In genomic region chr4:185332575-185333464, GRCh38 we compare ENCODE assay signal across 1 cellular context.
TF ChIP-seq lines count a peak whose summit lies in the region.

No MANE protein-coding gene starts in this region.

TF ChIP-seq in HepG2, 621 proteins besides CTCF, POLR2A, EP300 and RAD21 (continued from another document and continues in another):
- TF ChIP-seq, protein P1, sequence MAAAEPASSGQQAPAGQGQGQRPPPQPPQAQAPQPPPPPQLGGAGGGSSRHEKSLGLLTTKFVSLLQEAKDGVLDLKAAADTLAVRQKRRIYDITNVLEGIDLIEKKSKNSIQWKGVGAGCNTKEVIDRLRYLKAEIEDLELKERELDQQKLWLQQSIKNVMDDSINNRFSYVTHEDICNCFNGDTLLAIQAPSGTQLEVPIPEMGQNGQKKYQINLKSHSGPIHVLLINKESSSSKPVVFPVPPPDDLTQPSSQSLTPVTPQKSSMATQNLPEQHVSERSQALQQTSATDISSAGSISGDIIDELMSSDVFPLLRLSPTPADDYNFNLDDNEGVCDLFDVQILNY (CRISPR knock-in tag; conservative IDR thresholded peaks at IDR 0.05), result no peak
- TF ChIP-seq ZMAT5 (CRISPR knock-in tag; IDR thresholded peaks at IDR 0.05; ENCODE audit: borderline replicate concordance, low read depth), result no peak
- no peak for TF ChIP-seq ZNF850 (CRISPR knock-in tag; conservative IDR thresholded peaks at IDR 0.05)
- TF ChIP-seq TBX3 (IDR thresholded peaks at IDR 0.05; ENCODE audit: borderline replicate concordance), result 0 out of 2 replicates have a peak, but pooled peaks have one; percentile 54
- TF ChIP-seq, protein P2, sequence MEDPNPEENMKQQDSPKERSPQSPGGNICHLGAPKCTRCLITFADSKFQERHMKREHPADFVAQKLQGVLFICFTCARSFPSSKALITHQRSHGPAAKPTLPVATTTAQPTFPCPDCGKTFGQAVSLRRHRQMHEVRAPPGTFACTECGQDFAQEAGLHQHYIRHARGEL (CRISPR knock-in tag; IDR thresholded peaks at IDR 0.05), result no peak
- TF ChIP-seq SPEN (CRISPR knock-in tag; IDR thresholded peaks at IDR 0.05; ENCODE audit: low read depth), result no peak
- TF ChIP-seq ZBTB25 (CRISPR knock-in tag; IDR thresholded peaks at IDR 0.05), result no peak
- TF ChIP-seq SAFB2 (CRISPR knock-in tag; IDR thresholded peaks at IDR 0.05; ENCODE audit: borderline replicate concordance, low read depth), result no peak
- TF ChIP-seq MAFG (CRISPR knock-in tag; IDR thresholded peaks at IDR 0.05), result no peak
- no peak for TF ChIP-seq ZNF33B (CRISPR knock-in tag; IDR thresholded peaks at IDR 0.05)
- no peak for TF ChIP-seq MYC (CRISPR knock-in tag; IDR thresholded peaks at IDR 0.05; ENCODE audit: borderline replicate concordance)
- no peak for TF ChIP-seq ZBTB38 (CRISPR knock-in tag; IDR thresholded peaks at IDR 0.05)
- no peak for TF ChIP-seq NFRKB (IDR thresholded peaks at IDR 0.05)
- no peak for TF ChIP-seq ZNF746 (CRISPR knock-in tag; IDR thresholded peaks at IDR 0.05)
- TF ChIP-seq SP2 (CRISPR knock-in tag; IDR thresholded peaks at IDR 0.05), result no peak
- TF ChIP-seq, protein P3, sequence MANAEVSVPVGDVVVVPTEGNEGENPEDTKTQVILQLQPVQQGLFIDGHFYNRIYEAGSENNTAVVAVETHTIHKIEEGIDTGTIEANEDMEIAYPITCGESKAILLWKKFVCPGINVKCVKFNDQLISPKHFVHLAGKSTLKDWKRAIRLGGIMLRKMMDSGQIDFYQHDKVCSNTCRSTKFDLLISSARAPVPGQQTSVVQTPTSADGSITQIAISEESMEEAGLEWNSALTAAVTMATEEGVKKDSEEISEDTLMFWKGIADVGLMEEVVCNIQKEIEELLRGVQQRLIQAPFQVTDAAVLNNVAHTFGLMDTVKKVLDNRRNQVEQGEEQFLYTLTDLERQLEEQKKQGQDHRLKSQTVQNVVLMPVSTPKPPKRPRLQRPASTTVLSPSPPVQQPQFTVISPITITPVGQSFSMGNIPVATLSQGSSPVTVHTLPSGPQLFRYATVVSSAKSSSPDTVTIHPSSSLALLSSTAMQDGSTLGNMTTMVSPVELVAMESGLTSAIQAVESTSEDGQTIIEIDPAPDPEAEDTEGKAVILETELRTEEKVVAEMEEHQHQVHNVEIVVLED (CRISPR knock-in tag; IDR thresholded peaks at IDR 0.05; ENCODE audit: borderline replicate concordance), result peak; percentile 34; the same call in 1 of the 2 replicates
- no peak for TF ChIP-seq ZNF260 (CRISPR knock-in tag; IDR thresholded peaks at IDR 0.05; ENCODE audit: borderline replicate concordance, low read depth)
- TF ChIP-seq KLF15 (CRISPR knock-in tag; IDR thresholded peaks at IDR 0.05; ENCODE audit: borderline replicate concordance), result no peak
- no peak for TF ChIP-seq ZBTB42 (CRISPR knock-in tag; IDR thresholded peaks at IDR 0.05)
- TF ChIP-seq THAP8 (CRISPR knock-in tag; IDR thresholded peaks at IDR 0.05; ENCODE audit: borderline replicate concordance), result no peak
- peak; percentile 62 for TF ChIP-seq ASH2L (IDR thresholded peaks at IDR 0.05; ENCODE audit: insufficient read length, low read depth, low read length)
- TF ChIP-seq ZEB1 (IDR thresholded peaks at IDR 0.05; ENCODE audit: insufficient replicate concordance, low read depth), result no peak
- no peak for TF ChIP-seq ZNF234 (CRISPR knock-in tag; conservative IDR thresholded peaks at IDR 0.05)
- TF ChIP-seq PHF21A (CRISPR knock-in tag; IDR thresholded peaks at IDR 0.05), result 0 out of 2 replicates have a peak, but pooled peaks have one; percentile 51
- no peak for TF ChIP-seq SNAI1 (CRISPR knock-in tag; IDR thresholded peaks at IDR 0.05; ENCODE audit: borderline replicate concordance)
- peak; percentile 24; the same call in 1 of the 2 replicates for TF ChIP-seq MED1 (CRISPR knock-in tag; IDR thresholded peaks at IDR 0.05)
- peak; percentile 60; the same call in 1 of the 2 replicates for TF ChIP-seq TBX2 (CRISPR knock-in tag; IDR thresholded peaks at IDR 0.05; ENCODE audit: borderline replicate concordance)
- TF ChIP-seq, protein P4, sequence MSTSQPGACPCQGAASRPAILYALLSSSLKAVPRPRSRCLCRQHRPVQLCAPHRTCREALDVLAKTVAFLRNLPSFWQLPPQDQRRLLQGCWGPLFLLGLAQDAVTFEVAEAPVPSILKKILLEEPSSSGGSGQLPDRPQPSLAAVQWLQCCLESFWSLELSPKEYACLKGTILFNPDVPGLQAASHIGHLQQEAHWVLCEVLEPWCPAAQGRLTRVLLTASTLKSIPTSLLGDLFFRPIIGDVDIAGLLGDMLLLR (CRISPR knock-in tag; IDR thresholded peaks at IDR 0.05), result no peak
- TF ChIP-seq MEIS2 (CRISPR knock-in tag; IDR thresholded peaks at IDR 0.05), result no peak
- no peak for TF ChIP-seq ZNF337 (CRISPR knock-in tag; IDR thresholded peaks at IDR 0.05; ENCODE audit: borderline replicate concordance, low read depth)
- TF ChIP-seq, protein P5, sequence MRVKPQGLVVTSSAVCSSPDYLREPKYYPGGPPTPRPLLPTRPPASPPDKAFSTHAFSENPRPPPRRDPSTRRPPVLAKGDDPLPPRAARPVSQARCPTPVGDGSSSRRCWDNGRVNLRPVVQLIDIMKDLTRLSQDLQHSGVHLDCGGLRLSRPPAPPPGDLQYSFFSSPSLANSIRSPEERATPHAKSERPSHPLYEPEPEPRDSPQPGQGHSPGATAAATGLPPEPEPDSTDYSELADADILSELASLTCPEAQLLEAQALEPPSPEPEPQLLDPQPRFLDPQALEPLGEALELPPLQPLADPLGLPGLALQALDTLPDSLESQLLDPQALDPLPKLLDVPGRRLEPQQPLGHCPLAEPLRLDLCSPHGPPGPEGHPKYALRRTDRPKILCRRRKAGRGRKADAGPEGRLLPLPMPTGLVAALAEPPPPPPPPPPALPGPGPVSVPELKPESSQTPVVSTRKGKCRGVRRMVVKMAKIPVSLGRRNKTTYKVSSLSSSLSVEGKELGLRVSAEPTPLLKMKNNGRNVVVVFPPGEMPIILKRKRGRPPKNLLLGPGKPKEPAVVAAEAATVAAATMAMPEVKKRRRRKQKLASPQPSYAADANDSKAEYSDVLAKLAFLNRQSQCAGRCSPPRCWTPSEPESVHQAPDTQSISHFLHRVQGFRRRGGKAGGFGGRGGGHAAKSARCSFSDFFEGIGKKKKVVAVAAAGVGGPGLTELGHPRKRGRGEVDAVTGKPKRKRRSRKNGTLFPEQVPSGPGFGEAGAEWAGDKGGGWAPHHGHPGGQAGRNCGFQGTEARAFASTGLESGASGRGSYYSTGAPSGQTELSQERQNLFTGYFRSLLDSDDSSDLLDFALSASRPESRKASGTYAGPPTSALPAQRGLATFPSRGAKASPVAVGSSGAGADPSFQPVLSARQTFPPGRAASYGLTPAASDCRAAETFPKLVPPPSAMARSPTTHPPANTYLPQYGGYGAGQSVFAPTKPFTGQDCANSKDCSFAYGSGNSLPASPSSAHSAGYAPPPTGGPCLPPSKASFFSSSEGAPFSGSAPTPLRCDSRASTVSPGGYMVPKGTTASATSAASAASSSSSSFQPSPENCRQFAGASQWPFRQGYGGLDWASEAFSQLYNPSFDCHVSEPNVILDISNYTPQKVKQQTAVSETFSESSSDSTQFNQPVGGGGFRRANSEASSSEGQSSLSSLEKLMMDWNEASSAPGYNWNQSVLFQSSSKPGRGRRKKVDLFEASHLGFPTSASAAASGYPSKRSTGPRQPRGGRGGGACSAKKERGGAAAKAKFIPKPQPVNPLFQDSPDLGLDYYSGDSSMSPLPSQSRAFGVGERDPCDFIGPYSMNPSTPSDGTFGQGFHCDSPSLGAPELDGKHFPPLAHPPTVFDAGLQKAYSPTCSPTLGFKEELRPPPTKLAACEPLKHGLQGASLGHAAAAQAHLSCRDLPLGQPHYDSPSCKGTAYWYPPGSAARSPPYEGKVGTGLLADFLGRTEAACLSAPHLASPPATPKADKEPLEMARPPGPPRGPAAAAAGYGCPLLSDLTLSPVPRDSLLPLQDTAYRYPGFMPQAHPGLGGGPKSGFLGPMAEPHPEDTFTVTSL (CRISPR knock-in tag; IDR thresholded peaks at IDR 0.05; ENCODE audit: borderline replicate concordance), result peak; percentile 76; the same call in 1 of the 2 replicates
- no peak for TF ChIP-seq TMF1 (CRISPR knock-in tag; IDR thresholded peaks at IDR 0.05; ENCODE audit: low read depth)
- TF ChIP-seq RBAK (CRISPR knock-in tag; IDR thresholded peaks at IDR 0.05), result no peak
- TF ChIP-seq SOX13 (IDR thresholded peaks at IDR 0.05), result peak; percentile 29; the same call in 1 of the 2 replicates
- TF ChIP-seq SOX13 (CRISPR knock-in tag; conservative IDR thresholded peaks at IDR 0.05 in 1 of 2, IDR thresholded peaks at IDR 0.05 in 1 of 2), result peak in 1 of 2 experiments; percentile 76; a peak in 2 of 4 replicates
- TF ChIP-seq TFDP2 (CRISPR knock-in tag; IDR thresholded peaks at IDR 0.05), result no peak
- TF ChIP-seq ARNT (IDR thresholded peaks at IDR 0.05), result no peak
- TF ChIP-seq SNAPC4 (CRISPR knock-in tag; IDR thresholded peaks at IDR 0.05), result no peak
- no peak for TF ChIP-seq KLF6 (CRISPR knock-in tag; IDR thresholded peaks at IDR 0.05)
- no peak for TF ChIP-seq NR2C2 (CRISPR knock-in tag; IDR thresholded peaks at IDR 0.05; ENCODE audit: borderline replicate concordance)
- no peak for TF ChIP-seq ZNF574 (CRISPR knock-in tag; IDR thresholded peaks at IDR 0.05)
- TF ChIP-seq ZNF558 (CRISPR knock-in tag; IDR thresholded peaks at IDR 0.05; ENCODE audit: borderline replicate concordance), result no peak
- no peak for TF ChIP-seq KLF13 (CRISPR knock-in tag; IDR thresholded peaks at IDR 0.05)
